ENCODE assay signal across 8 cellular contexts in the genomic region with DNA sequence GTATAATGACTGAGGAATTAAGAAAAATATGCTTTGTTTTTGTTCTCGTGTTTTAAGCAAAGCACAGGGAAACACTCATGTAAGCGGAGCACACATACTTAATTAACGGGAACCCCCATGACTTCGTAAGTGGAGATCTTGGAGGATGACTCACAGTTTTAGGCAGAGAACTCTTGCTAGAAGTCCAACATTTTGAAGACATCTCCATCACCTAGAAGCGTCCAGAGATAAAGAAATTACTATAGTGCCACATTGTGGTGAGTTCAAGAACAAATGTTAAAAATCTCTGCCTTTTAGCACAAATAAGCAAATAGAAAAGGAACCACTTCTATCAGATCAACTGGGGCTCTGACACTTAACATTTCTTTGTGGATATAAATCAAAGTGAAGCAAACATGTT.
DNase-seq lines count a peak whose midpoint lies in the region; ATAC-seq and TF ChIP-seq lines count a peak whose summit lies in the region.

No MANE protein-coding gene starts in this region.

- H3K4me1 ChIP-seq in ACC112 (ENCODE audit: control insufficient read depth, insufficient read depth, low read length, unreplicated experiment): no peaks in the 10 kb centered on the region

- H3K4me3 ChIP-seq in ACC112 (ENCODE audit: low read depth, low read length) (peak overlapping the region; percentile 57), fibroblast of the aortic adventitia (ENCODE audit: low read depth, low read length) (no peak overlapping the region)

- H3K9me3 Mint-ChIP-seq in natural killer cell treated with Interleukin-12 subunit alpha and Interleukin-12 subunit beta and Interleukin-15 and Interleukin-18, amount 100 ng/mL, for 72 hours: peaks cover under 1% of the 10 kb centered on the region

- no peaks in the 10 kb centered on the region for H3K36me3 Mint-ChIP-seq in natural killer cell treated with Interleukin-12 subunit alpha and Interleukin-12 subunit beta and Interleukin-15 and Interleukin-18, amount 100 ng/mL, for 72 hours

- peak; percentile 71 for ATAC-seq in GM19397 (IDR thresholded peaks at IDR 0.05; ENCODE audit: unreplicated experiment)
- ATAC-seq in natural killer cell treated with Interleukin-12 subunit alpha and Interleukin-12 subunit beta and Interleukin-15 and Interleukin-18, amount 100 ng/mL, for 72 hours: no peak
- ATAC-seq in GM19023 (IDR thresholded peaks at IDR 0.05; ENCODE audit: unreplicated experiment): no peak

- peak; percentile 24 for TF ChIP-seq CTCF in fibroblast of the aortic adventitia (IDR thresholded peaks at IDR 0.05; ENCODE audit: insufficient read depth, low read length)

- H3K27me3 Mint-ChIP-seq in natural killer cell treated with Interleukin-12 subunit alpha and Interleukin-12 subunit beta and Interleukin-15 and Interleukin-18, amount 100 ng/mL, for 72 hours: peaks cover 0 to 19% of the 10 kb centered on the region in 2 donors

- DNase-seq in NCI-H226 (peak; percentile 44), fibroblast of the aortic adventitia (ENCODE audit: low read depth) (peak; percentile 88), NCI-H1436 (lab: John Stamatoyannopoulos, UW) (no peak), NCI-H128 (lab: John Stamatoyannopoulos, UW; ENCODE audit: unreplicated experiment) (no peak)
- DNase-seq in natural killer cell treated with Interleukin-12 subunit alpha and Interleukin-12 subunit beta and Interleukin-15 and Interleukin-18, amount 100 ng/mL, for 72 hours (ENCODE audit: low spot score): no peak

- no peaks in the 10 kb centered on the region for H3K27me3 ChIP-seq in ACC112 (ENCODE audit: insufficient read depth, low read length)

- no peaks in the 10 kb centered on the region for H3K79me2 ChIP-seq in ACC112 (ENCODE audit: control insufficient read depth, insufficient read depth, low read length, unreplicated experiment)

- no peak overlapping the region for H3K4me3 Mint-ChIP-seq in natural killer cell treated with Interleukin-12 subunit alpha and Interleukin-12 subunit beta and Interleukin-15 and Interleukin-18, amount 100 ng/mL, for 72 hours

- H3K27ac ChIP-seq in ACC112 (ENCODE audit: low read depth, low read length): no peak overlapping the region

- H3K36me3 ChIP-seq in ACC112 (ENCODE audit: insufficient read depth, low read length): no peaks in the 10 kb centered on the region

- no peak overlapping the region for H3K27ac Mint-ChIP-seq in natural killer cell treated with Interleukin-12 subunit alpha and Interleukin-12 subunit beta and Interleukin-15 and Interleukin-18, amount 100 ng/mL, for 72 hours

- no peaks in the 10 kb centered on the region for H3K4me1 Mint-ChIP-seq in natural killer cell treated with Interleukin-12 subunit alpha and Interleukin-12 subunit beta and Interleukin-15 and Interleukin-18, amount 100 ng/mL, for 72 hours (ENCODE audit: low read depth in 2 of 2)

- H2AFZ ChIP-seq in ACC112 (ENCODE audit: low read length, unreplicated experiment): peak overlapping the region; percentile 80

Comparison
In these comparisons a context has a peak if more than half of its experiments do, and no peak if none do; other contexts are left out.
1. DNase-seq: peak in NCI-H226 (single experiment) and fibroblast of the aortic adventitia (single experiment); none in natural killer cell treated with Interleukin-12 subunit alpha and Interleukin-12 subunit beta and Interleukin-15 and Interleukin-18, amount 100 ng/mL, for 72 hours (single experiment), NCI-H1436 (single experiment) and NCI-H128 (single experiment).